Comparison of ENCODE assay signal across 26 cellular contexts in the genomic region with DNA sequence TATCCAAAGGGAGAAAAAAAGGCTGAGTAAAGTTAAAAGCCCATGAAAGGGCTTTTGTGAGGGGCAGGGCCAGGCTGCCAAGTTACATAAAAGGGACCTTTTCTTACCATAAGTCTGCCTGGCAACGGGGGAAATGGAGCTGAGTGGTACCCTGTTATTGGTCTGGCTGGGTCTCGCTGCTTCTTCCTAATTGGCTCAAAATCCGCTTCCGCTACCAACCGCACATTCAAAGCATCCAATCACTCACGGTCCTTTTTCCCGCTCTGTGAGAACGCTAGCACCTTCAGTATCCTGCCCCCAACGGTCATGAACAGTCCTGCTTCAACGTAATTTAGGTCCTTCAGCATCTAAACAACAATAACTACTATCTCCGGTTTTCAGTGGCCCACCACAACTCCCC.
"Had no signal": no experiment of that assay in that cellular context is flagged by ENCODE, and none has a peak within 500 bp of the region (broad histone marks: within the 10 kb centered on the region; RNA-seq: fewer than 3 reads in every experiment).

No MANE protein-coding gene starts in this region.

- H3K9me3 ChIP-seq: left ventricle myocardium inferior, neutrophil, ovary, psoas muscle, right atrium auricular region, thyroid gland, upper lobe of right lung had no signal

- H3K4me3 ChIP-seq: hepatocyte, left ventricle myocardium inferior, ovary, psoas muscle, right atrium auricular region, thyroid gland, upper lobe of right lung had no signal

- DNase-seq: activated CD4-positive, alpha-beta T cell treated with anti-CD3 and anti-CD28 coated beads for 1 hour; activated CD4-positive, alpha-beta T cell treated with anti-CD3 and anti-CD28 coated beads, Interleukin-2, amount 50 U/mL, for 4 hours; activated CD8-positive, alpha-beta memory T cell treated with anti-CD3 and anti-CD28 coated beads for 24 hours; activated CD8-positive, alpha-beta memory T cell treated with anti-CD3 and anti-CD28 coated beads, Interleukin-2, amount 50 U/mL, for 4 hours; activated T-cell treated with anti-CD3 and anti-CD28 coated beads, Interleukin-2, amount 50 U/mL, for 24 hours; aorta; brain microvascular endothelial cell; caudate nucleus; dermis blood vessel endothelial cell; effector CD8-positive, alpha-beta T cell; foreskin keratinocyte; glutamatergic neuron; left ventricle myocardium inferior; ovary; psoas muscle; stimulated activated CD4-positive, alpha-beta T cell treated with anti-CD3 and anti-CD28 coated beads, Interleukin-4, amount 100 ng/mL, for 24 hours; stimulated activated naive CD8-positive, alpha-beta T cell treated with anti-CD3 and anti-CD28 coated beads, Interleukin-15, Interleukin-2, amounts not matched to agents 100 U/mL and 50 U/mL, for 24 hours; thyroid gland; upper lobe of right lung; WERI-Rb-1 had no signal

- ATAC-seq: activated naive CD4-positive, alpha-beta T cell treated with anti-CD3 and anti-CD28 coated beads, Interleukin-2, amount 50 U/mL, for 72 hours; activated T-helper 17 cell treated with anti-CD3 and anti-CD28 coated beads, Interleukin-2, amount 50 U/mL, for 72 hours; foreskin keratinocyte; natural killer cell treated with Interleukin-12 subunit alpha and Interleukin-12 subunit beta and Interleukin-15 and Interleukin-18, amount 100 ng/mL, for 72 hours; psoas muscle; stimulated activated naive CD8-positive, alpha-beta T cell treated with anti-CD3 and anti-CD28 coated beads, Interleukin-15, Interleukin-2, amounts not matched to agents 100 U/mL and 50 U/mL, for 24 hours; upper lobe of right lung had no signal

- H3K27me3 ChIP-seq: brain microvascular endothelial cell, foreskin keratinocyte, hepatocyte, neutrophil, ovary, right atrium auricular region, thyroid gland, upper lobe of right lung had no signal

- H3K36me3 ChIP-seq: brain microvascular endothelial cell, left ventricle myocardium inferior, neutrophil, ovary, right atrium auricular region, thyroid gland, upper lobe of right lung, WERI-Rb-1 had no signal

- H3K4me1 ChIP-seq: foreskin keratinocyte, left ventricle myocardium inferior, psoas muscle, right atrium auricular region, thyroid gland, upper lobe of right lung had no signal

- H3K27ac ChIP-seq: brain microvascular endothelial cell, foreskin keratinocyte, hepatocyte, left ventricle myocardium inferior, neutrophil, ovary, psoas muscle, right atrium auricular region, thyroid gland, upper lobe of right lung, WERI-Rb-1 had no signal
